26 cellular contexts compared by ENCODE assay signal in genomic region chr6:100289285-100289684, GRCh38.
"Had no signal": no experiment of that assay in that cellular context is flagged by ENCODE, and none has a peak within 500 bp of the region (broad histone marks: within the 10 kb centered on the region; RNA-seq: fewer than 3 reads in every experiment).

No MANE protein-coding gene starts in this region.

- ATAC-seq: activated CD4-positive, alpha-beta T cell treated with anti-CD3 and anti-CD28 coated beads for 36 hours; activated CD8-positive, alpha-beta memory T cell treated with anti-CD3 and anti-CD28 coated beads, Interleukin-2, amount 10 ng/mL, durations not matched to agents 7 days and 5 days; activated CD8-positive, alpha-beta T cell treated with anti-CD3 and anti-CD28 coated beads, Interleukin-2, amount 10 ng/mL, durations not matched to agents 7 days and 5 days; activated naive CD8-positive, alpha-beta T cell treated with anti-CD3 and anti-CD28 coated beads, Interleukin-2, amount 50 U/mL, for 24 hours; left lung; mucosa of descending colon; natural killer cell treated with Interleukin-12 subunit alpha and Interleukin-12 subunit beta and Interleukin-15 and Interleukin-18, amount 100 ng/mL, for 72 hours; sciatic nerve; stimulated activated naive CD8-positive, alpha-beta T cell treated with anti-CD3 and anti-CD28 coated beads, Interleukin-15, Interleukin-2, amounts not matched to agents 100 U/mL and 50 U/mL, for 24 hours had no signal

- H3K9me3 ChIP-seq: esophagus squamous epithelium, left lung, mucosa of descending colon, testis, transverse colon had no signal

- DNase-seq: activated CD4-positive, alpha-beta T cell treated with anti-CD3 and anti-CD28 coated beads for 36 hours; activated CD4-positive, CD25-positive, alpha-beta regulatory T cell; activated CD8-positive, alpha-beta memory T cell treated with anti-CD3 and anti-CD28 coated beads, Interleukin-2, amount 10 ng/mL, durations not matched to agents 7 days and 5 days; activated CD8-positive, alpha-beta T cell treated with anti-CD3 and anti-CD28 coated beads, Interleukin-2, amount 10 ng/mL, durations not matched to agents 7 days and 5 days; activated naive CD8-positive, alpha-beta T cell treated with anti-CD3 and anti-CD28 coated beads, Interleukin-2, amount 50 U/mL, for 24 hours; activated T-cell treated with anti-CD3 and anti-CD28 coated beads, Interleukin-2, amount 50 U/mL, for 48 hours; amygdala; central memory CD4-positive, alpha-beta T cell; endodermal cell; esophagus squamous epithelium; foreskin melanocyte; left lung; mucosa of descending colon; posterior cingulate gyrus; stimulated activated CD4-positive, alpha-beta T cell treated with anti-CD3 and anti-CD28 coated beads, Interleukin-12 subunit alpha, Interleukin-12 subunit beta, amount 100 ng/mL, for 4 hours; stimulated activated CD4-positive, alpha-beta T cell treated with anti-CD3 and anti-CD28 coated beads, Interleukin-4, amount 100 ng/mL, for 1 hour; stimulated activated naive CD8-positive, alpha-beta T cell treated with anti-CD3 and anti-CD28 coated beads, Interleukin-15, Interleukin-2, amounts not matched to agents 100 U/mL and 50 U/mL, for 24 hours; testis; transverse colon had no signal

- FAIRE-seq: islet of Langerhans, urothelium cell line had no signal

- H3K4me1 ChIP-seq: esophagus squamous epithelium, left lung, testis, transverse colon had no signal

- H3K4me3 ChIP-seq: esophagus squamous epithelium, left lung, lung, mucosa of descending colon, skin epidermis, testis, transverse colon had no signal

- H3K27ac ChIP-seq: epithelial cell of prostate, esophagus squamous epithelium, left lung, skin epidermis, testis, transverse colon had no signal
